In the genomic region with DNA sequence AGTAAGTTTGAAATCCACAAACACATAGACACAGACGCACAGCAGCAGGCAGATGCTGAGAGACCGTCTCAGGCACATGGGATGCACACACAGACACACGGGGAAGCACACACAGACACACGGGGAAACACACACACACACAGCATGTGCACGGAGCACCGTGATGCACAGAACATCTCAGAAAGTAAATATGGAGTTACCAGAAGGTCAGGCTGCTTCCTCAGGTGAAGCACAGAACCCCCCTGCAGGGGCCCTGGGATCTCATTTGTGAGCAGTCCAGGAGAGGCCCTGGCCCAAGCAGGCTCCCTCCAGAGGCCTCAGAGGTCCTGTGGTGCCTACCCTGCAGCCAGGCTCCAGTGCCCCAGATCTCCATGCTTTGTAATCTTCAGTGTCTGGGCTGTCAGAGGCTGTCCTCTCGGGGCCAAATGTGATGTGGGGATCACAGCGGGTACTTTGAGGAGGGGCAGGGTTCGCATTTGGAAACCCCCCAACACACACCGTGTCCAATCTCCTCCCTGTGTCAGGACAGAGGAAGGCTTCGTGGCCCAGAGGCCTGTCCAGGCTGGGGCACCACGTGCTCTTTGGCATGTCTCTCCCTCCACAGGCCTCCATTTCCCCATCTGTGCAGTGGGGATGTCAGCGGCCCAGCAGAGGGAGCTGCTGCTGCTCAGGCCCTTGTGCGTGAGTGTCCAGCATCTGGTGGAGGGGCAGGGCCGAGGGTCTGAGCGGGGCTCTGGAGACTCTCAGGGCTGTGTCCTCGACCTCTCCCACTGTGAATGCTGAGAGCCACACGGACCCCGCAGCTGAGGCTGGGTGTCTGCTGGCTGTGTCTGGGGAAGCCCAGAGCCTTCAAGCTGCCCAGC, we compare ENCODE assay signal across 15 cellular contexts. TPM values are rescaled to one million over a fixed set of nuclear protein-coding genes. Genes with fewer than 3 reads are reported as not detected.
DNase-seq lines count a peak whose midpoint lies in the region; ATAC-seq and TF ChIP-seq lines count a peak whose summit lies in the region.
"Had no signal": no experiment of that assay in that cellular context is flagged by ENCODE, and none has a peak within 500 bp of the region (broad histone marks: within the 10 kb centered on the region; RNA-seq: fewer than 3 reads in every experiment).

No MANE protein-coding gene starts in this region.

- no peaks in the 10 kb centered on the region for H3F3A ChIP-seq in OCI-LY1 (ENCODE audit: insufficient read depth, low read length)

- H3K4me3 Mint-ChIP-seq in activated CD8-positive, alpha-beta memory T cell treated with anti-CD3 and anti-CD28 coated beads, Interleukin-2, amount 10 ng/mL, durations not matched to agents 7 days and 5 days = no peak overlapping the region
- H3K4me3 Mint-ChIP-seq: activated naive CD8-positive, alpha-beta T cell treated with anti-CD3 and anti-CD28 coated beads, Interleukin-2, amount 50 U/mL, for 24 hours had no signal

- H3K27me3 Mint-ChIP-seq in activated CD8-positive, alpha-beta memory T cell treated with anti-CD3 and anti-CD28 coated beads, Interleukin-2, amount 10 ng/mL, durations not matched to agents 7 days and 5 days = peaks cover 6% of the 10 kb centered on the region
- H3K27me3 Mint-ChIP-seq: activated naive CD8-positive, alpha-beta T cell treated with anti-CD3 and anti-CD28 coated beads, Interleukin-2, amount 50 U/mL, for 24 hours; naive thymus-derived CD4-positive, alpha-beta T cell had no signal

- H3K9me3 ChIP-seq in OCI-LY1 (ENCODE audit: low read length) (no peaks in the 10 kb centered on the region), vagina (no peaks in the 10 kb centered on the region)
- H3K9me3 ChIP-seq: gastrocnemius medialis, tibial nerve had no signal

- H2AFZ ChIP-seq in OCI-LY1 (ENCODE audit: low read length) = no peak overlapping the region

- no peak overlapping the region for H3K27ac Mint-ChIP-seq in activated CD8-positive, alpha-beta memory T cell treated with anti-CD3 and anti-CD28 coated beads, Interleukin-2, amount 10 ng/mL, durations not matched to agents 7 days and 5 days
- H3K27ac Mint-ChIP-seq: activated naive CD8-positive, alpha-beta T cell treated with anti-CD3 and anti-CD28 coated beads, Interleukin-2, amount 50 U/mL, for 24 hours had no signal

- no peaks in the 10 kb centered on the region for H3K79me2 ChIP-seq in OCI-LY1 (ENCODE audit: insufficient read depth, low read length)

- CTCF ChIA-PET in activated CD8-positive, alpha-beta memory T cell treated with anti-CD3 and anti-CD28 coated beads, Interleukin-2, amount 10 ng/mL, durations not matched to agents 7 days and 5 days (lab: Charles Lee) = interaction anchor here (3.2 kb wide), 1 partner anchor 30 kb away, joined by 8 read pairs; no protein-coding TSS in a partner anchor

- H3K27ac ChIP-seq in OCI-LY1 (ENCODE audit: low read depth, low read length, poor library complexity, severe bottlenecking) (no peak overlapping the region), foreskin keratinocyte (no peak overlapping the region), vagina (peak overlapping the region; percentile 73)
- H3K27ac ChIP-seq: gastrocnemius medialis had no signal

- no peak for ATAC-seq in foreskin keratinocyte
- ATAC-seq in activated CD8-positive, alpha-beta memory T cell treated with anti-CD3 and anti-CD28 coated beads, Interleukin-2, amount 10 ng/mL, durations not matched to agents 7 days and 5 days = no peak
- ATAC-seq: activated naive CD8-positive, alpha-beta T cell treated with anti-CD3 and anti-CD28 coated beads, Interleukin-2, amount 50 U/mL, for 24 hours; gastrocnemius medialis; naive thymus-derived CD4-positive, alpha-beta T cell had no signal

- intact Hi-C loops in vagina (cut with DNase I) = no loop called here

- no peak overlapping the region for H3K4me2 ChIP-seq in OCI-LY1 (ENCODE audit: low read length)

- H3K4me3 ChIP-seq in OCI-LY1 (ENCODE audit: low read depth, low read length, poor library complexity, severe bottlenecking) = no peak overlapping the region
- no peak overlapping the region for H3K4me3 ChIP-seq in vagina
- H3K4me3 ChIP-seq: gastrocnemius medialis, tibial nerve had no signal

- TF ChIP-seq POLR2A in vagina (IDR thresholded peaks at IDR 0.05) = no peak

- no peaks in the 10 kb centered on the region for H4K20me1 ChIP-seq in OCI-LY1 (ENCODE audit: insufficient read depth, low read length)

- H3K9me2 ChIP-seq in OCI-LY1 (ENCODE audit: low read depth, low read length) = no peaks in the 10 kb centered on the region

- DNase-seq in activated effector memory CD4-positive, alpha-beta T cell treated with anti-CD3 and anti-CD28 coated beads, Interleukin-2, amount 50 U/mL, for 16 hours = peak; percentile 61
- DNase-seq in activated effector memory CD4-positive, alpha-beta T cell treated with Interleukin-2 at 50 U/mL for 16 hours = no peak
- no peak for DNase-seq in foreskin keratinocyte
- DNase-seq in vagina (ENCODE audit: extremely low spot score in 2 of 2) = no peak
- DNase-seq in activated CD4-positive, alpha-beta T cell treated with anti-CD3 and anti-CD28 coated beads, Interleukin-2, amount 50 U/mL, for 48 hours = no peak
- no peak for DNase-seq in AML-193 (lab: John Stamatoyannopoulos, UW)
- DNase-seq in activated CD8-positive, alpha-beta memory T cell treated with anti-CD3 and anti-CD28 coated beads, Interleukin-2, amount 10 ng/mL, durations not matched to agents 7 days and 5 days = no peak
- DNase-seq: activated naive CD8-positive, alpha-beta T cell treated with anti-CD3 and anti-CD28 coated beads, Interleukin-2, amount 50 U/mL, for 24 hours; DMS79; gastrocnemius medialis; naive thymus-derived CD4-positive, alpha-beta T cell had no signal

- H3K9me3 Mint-ChIP-seq in activated CD8-positive, alpha-beta memory T cell treated with anti-CD3 and anti-CD28 coated beads, Interleukin-2, amount 10 ng/mL, durations not matched to agents 7 days and 5 days (ENCODE audit: low read depth) = no peaks in the 10 kb centered on the region
- H3K9me3 Mint-ChIP-seq: activated naive CD8-positive, alpha-beta T cell treated with anti-CD3 and anti-CD28 coated beads, Interleukin-2, amount 50 U/mL, for 24 hours had no signal

- H3K36me3 ChIP-seq in OCI-LY1 (ENCODE audit: insufficient read depth, low read length) (no peaks in the 10 kb centered on the region), vagina (no peaks in the 10 kb centered on the region)
- H3K36me3 ChIP-seq: gastrocnemius medialis, tibial nerve had no signal

- H3K27me3 ChIP-seq in OCI-LY1 (ENCODE audit: insufficient read depth, low read length) (no peaks in the 10 kb centered on the region), foreskin keratinocyte (peaks cover 19% of the 10 kb centered on the region), vagina (no peaks in the 10 kb centered on the region)
- H3K27me3 ChIP-seq: gastrocnemius medialis, tibial nerve had no signal

- no peak overlapping the region for H3K9ac ChIP-seq in OCI-LY1 (ENCODE audit: low read length)

- no peaks in the 10 kb centered on the region for H3K36me3 Mint-ChIP-seq in activated CD8-positive, alpha-beta memory T cell treated with anti-CD3 and anti-CD28 coated beads, Interleukin-2, amount 10 ng/mL, durations not matched to agents 7 days and 5 days
- H3K36me3 Mint-ChIP-seq: naive thymus-derived CD4-positive, alpha-beta T cell had no signal

- TF ChIP-seq CTCF in OCI-LY1 (IDR thresholded peaks at IDR 0.05; ENCODE audit: low read length) (peak; percentile 53), foreskin keratinocyte (conservative IDR thresholded peaks at IDR 0.05) (peak; percentile 34), vagina (IDR thresholded peaks at IDR 0.05) (no peak)

- H3K4me1 Mint-ChIP-seq in activated CD8-positive, alpha-beta memory T cell treated with anti-CD3 and anti-CD28 coated beads, Interleukin-2, amount 10 ng/mL, durations not matched to agents 7 days and 5 days = peaks cover 1% of the 10 kb centered on the region

- peaks cover 9% of the 10 kb centered on the region for H3K4me1 ChIP-seq in OCI-LY1 (ENCODE audit: insufficient read depth, low read length, severe bottlenecking)
- H3K4me1 ChIP-seq in foreskin keratinocyte = no peaks in the 10 kb centered on the region
- H3K4me1 ChIP-seq in vagina = peaks cover 43% of the 10 kb centered on the region

RNA-seq across cellular contexts. Expression of a gene that starts 23.0 kb away (rescaled TPM):
- total RNA-seq in foreskin keratinocyte = not detected in 2 replicates
- polyA plus RNA-seq in foreskin keratinocyte = not detected in 2 replicates
- not detected for total RNA-seq in vagina
- total RNA-seq in activated CD8-positive, alpha-beta memory T cell treated with anti-CD3 and anti-CD28 coated beads, Interleukin-2, amount 10 ng/mL, durations not matched to agents 7 days and 5 days = not detected
- total RNA-seq: dermis microvascular lymphatic vessel endothelial cell; gastrocnemius medialis; M059J; naive thymus-derived CD4-positive, alpha-beta T cell; tibial nerve had no signal
- polyA plus RNA-seq: naive thymus-derived CD4-positive, alpha-beta T cell had no signal

RNA-seq across cellular contexts. Expression of a gene that starts 57.2 kb away (rescaled TPM):
- total RNA-seq in foreskin keratinocyte = 30.9 and 33.1 TPM in 2 replicates
- polyA plus RNA-seq in foreskin keratinocyte = 25.1 and 27.0 TPM in 2 replicates
- total RNA-seq in vagina = 28.7 TPM
- total RNA-seq in activated CD8-positive, alpha-beta memory T cell treated with anti-CD3 and anti-CD28 coated beads, Interleukin-2, amount 10 ng/mL, durations not matched to agents 7 days and 5 days = 10 to 100 TPM; 33.9 to 35.3 TPM

RNA-seq across cellular contexts. Expression of a gene that starts 57.3 kb away (rescaled TPM):
- total RNA-seq in foreskin keratinocyte (24.2 and 26.2 TPM in 2 replicates), vagina (18.2 TPM)
- polyA plus RNA-seq in foreskin keratinocyte = 23.6 and 24.6 TPM in 2 replicates
- total RNA-seq in activated CD8-positive, alpha-beta memory T cell treated with anti-CD3 and anti-CD28 coated beads, Interleukin-2, amount 10 ng/mL, durations not matched to agents 7 days and 5 days = 10 to 100 TPM; 17.7 to 24.1 TPM

Comparison
In these comparisons a context has a peak if more than half of its experiments do, and no peak if none do; other contexts are left out.
1. CTCF ChIP-seq: peak in OCI-LY1 (single experiment) and foreskin keratinocyte (single experiment); none in vagina (0 of 3).